ENCODE assay signal across 11 cellular contexts in the genomic region with DNA sequence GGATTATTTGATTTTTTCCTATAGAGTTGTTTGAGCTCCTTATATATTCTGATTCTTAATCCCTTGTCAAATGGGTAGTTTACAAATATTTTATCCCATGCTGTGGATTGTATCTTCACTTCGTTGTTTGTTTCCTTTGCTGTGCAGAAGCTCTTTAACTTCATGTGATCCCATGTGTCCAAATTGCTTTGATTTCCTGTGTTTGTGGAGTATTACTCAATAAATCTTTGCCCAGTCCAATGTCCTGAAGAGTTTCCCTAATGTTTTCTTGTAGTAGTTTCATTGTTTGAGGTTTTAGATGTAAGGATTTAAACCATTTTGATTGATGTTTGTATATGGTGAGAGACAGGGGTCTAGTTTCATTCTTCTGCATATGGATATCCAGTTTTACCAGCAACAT.
"Had no signal": no experiment of that assay in that cellular context is flagged by ENCODE, and none has a peak within 500 bp of the region (broad histone marks: within the 10 kb centered on the region; RNA-seq: fewer than 3 reads in every experiment).

No MANE protein-coding gene starts in this region.

- H2AFZ ChIP-seq: GM23248, GM23338 had no signal

- ATAC-seq: GM23338, HCT116 had no signal

- H3K27ac ChIP-seq: GM23248 had no signal

- H3K4me2 ChIP-seq: GM23338 had no signal

- H3K4me1 ChIP-seq: HAP-1 had no signal

- H3K9me3 ChIP-seq: HAP-1 had no signal

- H3K36me3 ChIP-seq: HAP-1 had no signal

- H3K9ac ChIP-seq: GM23248 had no signal

- FAIRE-seq: H1, H54 had no signal

- DNase-seq: GM23248, GOT3, H7, H9, HCEC 1CT, HFFc6 had no signal

- H3K4me3 ChIP-seq: GM23248, GM23338, HAP-1 had no signal
